In the genomic region with DNA sequence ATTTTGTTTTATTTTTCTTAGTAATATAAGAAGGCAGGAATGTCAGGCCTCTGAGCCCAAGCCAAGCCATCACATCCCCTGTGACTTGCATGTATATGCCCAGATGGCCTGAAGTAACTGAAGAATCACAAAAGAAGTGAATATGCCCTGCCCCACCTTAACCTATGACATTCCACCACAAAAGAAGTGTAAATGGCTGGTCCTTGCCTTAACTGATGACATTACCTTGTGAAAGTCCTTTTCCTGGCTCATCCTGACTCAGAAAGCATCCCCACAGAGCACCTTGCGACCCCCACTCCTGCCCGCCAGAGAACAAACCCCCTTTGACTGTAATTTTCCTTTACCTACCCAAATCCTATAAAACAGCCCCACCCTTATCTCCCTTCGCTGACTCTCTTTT, we compare ENCODE assay signal across 1 cellular context.
TF ChIP-seq lines count a peak whose summit lies in the region.

No MANE protein-coding gene starts in this region.

TF ChIP-seq in WTC11, 78 proteins besides CTCF, POLR2A, EP300 and RAD21:
- TF ChIP-seq TEAD1 (CRISPR knock-in tag; IDR thresholded peaks at IDR 0.05) (0 out of 2 replicates have a peak, but pooled peaks have one; percentile 57), ETV6 (CRISPR knock-in tag; IDR thresholded peaks at IDR 0.05) (0 out of 2 replicates have a peak, but pooled peaks have one; percentile 13)
